9 cellular contexts compared by ENCODE assay signal in genomic region chr19:46951236-46951986, GRCh38.
A peak's percentile ranks its signal among the peaks of the same experiment; 100 is the strongest.
DNase-seq lines count a peak whose midpoint lies in the region; ATAC-seq and TF ChIP-seq lines count a peak whose summit lies in the region.
"Had no signal": no experiment of that assay in that cellular context is flagged by ENCODE, and none has a peak within 500 bp of the region (broad histone marks: within the 10 kb centered on the region; RNA-seq: fewer than 3 reads in every experiment).

No MANE protein-coding gene starts in this region.

- H3K27ac Mint-ChIP-seq in CD8-positive, alpha-beta T cell = peak overlapping the region; percentile 66

- H3K9me3 ChIP-seq in CD8-positive, alpha-beta T cell (ENCODE audit: low read length) = no peaks in the 10 kb centered on the region
- H3K9me3 ChIP-seq in adipocyte (ENCODE audit: control insufficient read depth, low read length) = no peaks in the 10 kb centered on the region
- no peaks in the 10 kb centered on the region for H3K9me3 ChIP-seq in mucosa of rectum (ENCODE audit: control insufficient read depth in 2 of 2, low read length in 2 of 2)
- H3K9me3 ChIP-seq: upper lobe of left lung had no signal

- ATAC-seq in CD8-positive, alpha-beta T cell = no peak
- no peak for ATAC-seq in GM19328 (IDR thresholded peaks at IDR 0.05; ENCODE audit: unreplicated experiment)
- ATAC-seq in HG03521 (IDR thresholded peaks at IDR 0.05; ENCODE audit: unreplicated experiment) = no peak

- no peaks in the 10 kb centered on the region for H3K9me3 Mint-ChIP-seq in CD8-positive, alpha-beta T cell

- H3K36me3 ChIP-seq in CD8-positive, alpha-beta T cell (ENCODE audit: insufficient read depth, low read length) = no peaks in the 10 kb centered on the region
- H3K36me3 ChIP-seq in adipocyte (ENCODE audit: control insufficient read depth, insufficient read depth, low read length, severe bottlenecking) (no peaks in the 10 kb centered on the region), mucosa of rectum (ENCODE audit: control insufficient read depth in 2 of 2, insufficient read depth in 2 of 2, low read length in 2 of 2) (peaks cover 0 to 5% of the 10 kb centered on the region in 2 donors)
- H3K36me3 ChIP-seq: upper lobe of left lung had no signal

- peaks cover 30% of the 10 kb centered on the region for H3K4me1 ChIP-seq in CD8-positive, alpha-beta T cell (ENCODE audit: insufficient read depth, low read length)
- peaks cover 57% of the 10 kb centered on the region for H3K4me1 ChIP-seq in adipocyte (ENCODE audit: control insufficient read depth, insufficient read depth, low read length)
- H3K4me1 ChIP-seq in mucosa of rectum (ENCODE audit: control insufficient read depth in 2 of 2, insufficient read depth in 2 of 2, low read length in 2 of 2) = peaks cover 44 to 53% of the 10 kb centered on the region in 2 donors

- H3K27me3 Mint-ChIP-seq in CD8-positive, alpha-beta T cell (ENCODE audit: low read depth) = no peaks in the 10 kb centered on the region

- POLR2A ChIA-PET in CD8-positive, alpha-beta T cell (lab: Charles Lee) = interaction anchor here (0.6 kb wide), 1 partner anchor 58 kb away, joined by 4 read pairs; no protein-coding TSS in a partner anchor

- CTCF ChIA-PET in CD8-positive, alpha-beta T cell (lab: Charles Lee) = no interaction called here

- peaks cover 19% of the 10 kb centered on the region for H3K36me3 Mint-ChIP-seq in CD8-positive, alpha-beta T cell

- H3K4me1 Mint-ChIP-seq in CD8-positive, alpha-beta T cell (ENCODE audit: low read depth) = peaks cover 65% of the 10 kb centered on the region

- intact Hi-C loops in CD8-positive, alpha-beta T cell (cut with DNase I, micrococcal nuclease) = no loop called here

- TF ChIP-seq CTCF in CD8-positive, alpha-beta T cell (IDR thresholded peaks at IDR 0.05) = no peak

- no peak overlapping the region for H3K9ac ChIP-seq in adipocyte (ENCODE audit: low read length)
- H3K9ac ChIP-seq in mucosa of rectum (ENCODE audit: low read depth in 1 of 2, low read length in 2 of 2) = peak overlapping the region in 1 of 2 donors; percentile 34

- H3K4me3 ChIP-seq in CD8-positive, alpha-beta T cell (ENCODE audit: low read depth, low read length) = no peak overlapping the region
- H3K4me3 ChIP-seq in adipocyte (ENCODE audit: low read length) = no peak overlapping the region
- H3K4me3 ChIP-seq in mucosa of rectum (ENCODE audit: low read length in 2 of 2) = peak overlapping the region; percentile 8 to 17
- H3K4me3 ChIP-seq: upper lobe of left lung had no signal

- no peak overlapping the region for H3K4me3 Mint-ChIP-seq in CD8-positive, alpha-beta T cell

- no peak overlapping the region for H3K27ac ChIP-seq in CD8-positive, alpha-beta T cell (ENCODE audit: low read depth, low read length)
- peak overlapping the region; percentile 82 to 88 for H3K27ac ChIP-seq in mucosa of rectum (ENCODE audit: low read depth in 2 of 2, low read length in 2 of 2)

- DNase-seq in CD8-positive, alpha-beta T cell = no peak
- DNase-seq in HT-29 (ENCODE audit: low spot score) (peak; percentile 67), adipocyte (ENCODE audit: low read depth) (peak; percentile 41), SHP77 treated with DMSO at 0.1 percent for 48 hours (lab: John Stamatoyannopoulos, UW) (no peak), NCI-H146 (lab: John Stamatoyannopoulos, UW) (no peak)
- DNase-seq: upper lobe of left lung had no signal

- no peaks in the 10 kb centered on the region for H3K27me3 ChIP-seq in CD8-positive, alpha-beta T cell (ENCODE audit: insufficient read depth, low read length)
- H3K27me3 ChIP-seq in adipocyte (replicated peaks; ENCODE audit: control insufficient read depth, insufficient read depth, low read length) (no peaks in the 10 kb centered on the region), mucosa of rectum (ENCODE audit: control insufficient read depth in 2 of 2, insufficient read depth in 2 of 2, low read length in 2 of 2) (no peaks in the 10 kb centered on the region)
- H3K27me3 ChIP-seq: upper lobe of left lung had no signal

Comparison
In these comparisons a context has a peak if more than half of its experiments do, and no peak if none do; other contexts are left out.
1. DNase-seq: peak in HT-29 (single experiment) and adipocyte (single experiment); none in CD8-positive, alpha-beta T cell (0 of 7), SHP77 treated with DMSO at 0.1 percent for 48 hours (single experiment) and NCI-H146 (single experiment).
2. H3K4me3 ChIP-seq: peak in mucosa of rectum (2 of 2); none in CD8-positive, alpha-beta T cell (single experiment) and adipocyte (single experiment).